10 cellular contexts compared by ENCODE assay signal in the genomic region with DNA sequence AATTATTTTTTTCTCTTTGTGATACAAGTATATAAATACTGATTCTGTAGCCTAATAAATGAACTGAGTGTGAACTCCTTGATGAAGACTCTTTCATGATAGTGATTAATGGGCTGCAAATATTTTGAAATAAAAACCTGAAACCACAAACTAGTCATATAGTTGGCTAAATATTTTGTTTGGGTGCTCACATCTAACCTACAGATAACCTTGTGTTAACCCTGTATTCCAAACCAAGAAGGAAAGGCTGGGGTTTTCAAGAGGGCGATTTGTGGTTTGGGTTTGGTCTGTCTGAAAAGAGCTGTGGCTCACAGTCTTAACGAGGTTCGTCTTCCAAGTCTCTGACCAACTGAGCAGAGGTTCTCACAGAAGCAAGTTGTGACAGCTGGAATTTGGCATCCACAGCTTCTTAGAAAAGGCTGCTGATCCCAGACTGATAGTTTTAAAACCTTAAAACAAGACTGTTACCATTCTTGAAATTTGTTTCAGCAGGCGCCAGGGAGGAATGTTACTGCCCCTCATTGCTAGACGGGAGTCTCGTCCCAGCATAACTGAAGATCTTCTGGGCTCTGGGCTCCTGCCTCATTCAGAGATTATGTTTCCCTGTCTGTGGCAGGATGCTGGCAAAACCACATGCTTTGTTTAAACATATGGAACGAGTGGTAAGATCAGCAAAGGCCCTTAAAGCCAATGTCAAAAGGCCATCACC.
A peak's percentile ranks its signal among the peaks of the same experiment; 100 is the strongest.
DNase-seq lines count a peak whose midpoint lies in the region; ATAC-seq and TF ChIP-seq lines count a peak whose summit lies in the region.
"Had no signal": no experiment of that assay in that cellular context is flagged by ENCODE, and none has a peak within 500 bp of the region (broad histone marks: within the 10 kb centered on the region; RNA-seq: fewer than 3 reads in every experiment).

No MANE protein-coding gene starts in this region.

- peak overlapping the region; percentile 71 for H3K4me2 ChIP-seq in PC-9

- WGBS in esophagus squamous epithelium, 2 donors: 22 to 34% methylated on average over 6 to 7 of the region's 7 CpGs

- no peaks in the 10 kb centered on the region for H3K9me2 ChIP-seq in PC-9 (ENCODE audit: insufficient read depth)

- no peak for TF ChIP-seq POLR2A in esophagus squamous epithelium (IDR thresholded peaks at IDR 0.05)

- CTCF ChIA-PET in PC-9 (lab: Charles Lee): interaction anchor here (0.6 to 1.8 kb wide), 6 partner anchors 62 to 758 kb away, joined by 3 to 20 read pairs (median 4); no protein-coding TSS in a partner anchor

- H3K4me1 ChIP-seq in PC-9 (replicated peaks; ENCODE audit: insufficient read depth) (peaks cover 57% of the 10 kb centered on the region), esophagus squamous epithelium (peaks cover 0 to 4% (median 0%) of the 10 kb centered on the region in 3 donors)

- H3F3A ChIP-seq in PC-9 (ENCODE audit: insufficient read depth, low read depth): peaks cover 51% of the 10 kb centered on the region

- POLR2A ChIA-PET in PC-9 (lab: Charles Lee; ENCODE audit: unreplicated experiment): interaction anchor here (0.6 to 0.9 kb wide), 6 partner anchors 240 to 786 kb away, joined by 3 to 19 read pairs (median 6); no protein-coding TSS in a partner anchor

- H3K27me3 ChIP-seq in PC-9 (ENCODE audit: insufficient read depth, low read depth) (no peaks in the 10 kb centered on the region), esophagus squamous epithelium (no peaks in the 10 kb centered on the region)

- H3K36me3 ChIP-seq in PC-9 (ENCODE audit: low read depth) (peaks cover 5% of the 10 kb centered on the region; the same call in 1 of the 2 replicates), esophagus squamous epithelium (no peaks in the 10 kb centered on the region)

- TF ChIP-seq CTCF in PC-9 (conservative IDR thresholded peaks at IDR 0.05) (no peak), epithelial cell of esophagus (IDR thresholded peaks at IDR 0.05; ENCODE audit: insufficient read depth, low read depth, low read length, missing control alignments) (no peak), esophagus squamous epithelium (IDR thresholded peaks at IDR 0.05) (no peak)

- H3K27ac ChIP-seq in PC-9 (peak overlapping the region; percentile 93), esophagus squamous epithelium (no peak overlapping the region)

- H2AFZ ChIP-seq in PC-9: peak overlapping the region; percentile 43; the same call in 1 of the 2 replicates

- no peaks in the 10 kb centered on the region for H4K20me1 ChIP-seq in PC-9 (ENCODE audit: insufficient read depth)

- H3K9me3 ChIP-seq in PC-9 (ENCODE audit: insufficient read depth, low read depth): peaks cover 43% of the 10 kb centered on the region
- no peaks in the 10 kb centered on the region for H3K9me3 ChIP-seq in esophagus squamous epithelium

- BruUV-seq in PC-9 (replicated peaks; lab: Mats Ljungman, UMichigan): no TSS peak

- ATAC-seq in GM21381 (IDR thresholded peaks at IDR 0.05; ENCODE audit: unreplicated experiment): no peak

- DNase-seq in DMS53 (lab: John Stamatoyannopoulos, UW): peak; percentile 12
- no peak for DNase-seq in DMS53 treated with DMSO at 0.1 percent for 48 hours (lab: John Stamatoyannopoulos, UW; ENCODE audit: unreplicated experiment)
- peak; percentile 77 to 100 for DNase-seq in PC-9
- peak; percentile 74 for DNase-seq in epithelial cell of esophagus (ENCODE audit: low read depth)
- DNase-seq in renal cortical epithelial cell (ENCODE audit: low read depth): peak; percentile 90
- no peak for DNase-seq in esophagus squamous epithelium (lab: John Stamatoyannopoulos, UW)
- no peak for DNase-seq in stimulated activated CD4-positive, alpha-beta T cell treated with anti-CD3 and anti-CD28 coated beads, Interleukin-2, amount 100 ng/mL, for 48 hours
- DNase-seq: naive B cell, NCI-H510A had no signal

- H3K79me2 ChIP-seq in PC-9 (ENCODE audit: low read depth): no peaks in the 10 kb centered on the region

- intact Hi-C loops in PC-9 (cut with micrococcal nuclease; ENCODE audit: unreplicated experiment): loop anchor here (1.0 to 10.0 kb wide), 8 partner anchors 184 to 789 kb away; no protein-coding TSS in a partner anchor
- intact Hi-C loops in esophagus squamous epithelium (cut with DNase I): no loop called here

- H3K4me3 ChIP-seq in PC-9 (peak overlapping the region; percentile 35; the same call in 1 of the 2 replicates), epithelial cell of esophagus (ENCODE audit: low read length) (no peak overlapping the region), esophagus squamous epithelium (no peak overlapping the region)

Comparison
In these comparisons a context has a peak if more than half of its experiments do, and no peak if none do; other contexts are left out.
1. DNase-seq: peak in DMS53 (single experiment), PC-9 (2 of 2), epithelial cell of esophagus (single experiment) and renal cortical epithelial cell (single experiment); none in DMS53 treated with DMSO at 0.1 percent for 48 hours (single experiment), esophagus squamous epithelium (single experiment) and stimulated activated CD4-positive, alpha-beta T cell treated with anti-CD3 and anti-CD28 coated beads, Interleukin-2, amount 100 ng/mL, for 48 hours (0 of 2).